Comparison of ENCODE assay signal across 1 cellular context in genomic region chr2:171678619-171679018, GRCh38.
TF ChIP-seq lines count a peak whose summit lies in the region.

No MANE protein-coding gene starts in this region.

TF ChIP-seq in K562, 482 proteins besides CTCF, POLR2A, EP300 and RAD21 (continued from another document):
- no peak for TF ChIP-seq NKRF (IDR thresholded peaks at IDR 0.05; ENCODE audit: borderline replicate concordance)
- TF ChIP-seq SIX5 (IDR thresholded peaks at IDR 0.05; ENCODE audit: borderline replicate concordance in 1 of 2, insufficient read depth in 1 of 2, low read depth in 1 of 2, low read length in 2 of 2), result no peak
- no peak for TF ChIP-seq E2F8 (IDR thresholded peaks at IDR 0.05; ENCODE audit: low read depth, partially characterized antibody)
- no peak for TF ChIP-seq USF2 (CRISPR knock-in tag; IDR thresholded peaks at IDR 0.05)
- no peak for TF ChIP-seq PHTF2 (CRISPR knock-in tag; IDR thresholded peaks at IDR 0.05)
- TF ChIP-seq ZNF518B (CRISPR knock-in tag; IDR thresholded peaks at IDR 0.05), result no peak
- no peak for TF ChIP-seq BCL6 (CRISPR knock-in tag; IDR thresholded peaks at IDR 0.05)
- no peak for TF ChIP-seq TRIM24 (IDR thresholded peaks at IDR 0.05)
- TF ChIP-seq CHAMP1 (IDR thresholded peaks at IDR 0.05), result no peak
- no peak for TF ChIP-seq HBP1 (CRISPR knock-in tag; IDR thresholded peaks at IDR 0.05)
- TF ChIP-seq SPI1 (IDR thresholded peaks at IDR 0.05; ENCODE audit: borderline replicate concordance, low read depth, low read length), result peak; percentile 96
- no peak for TF ChIP-seq BRD9 (IDR thresholded peaks at IDR 0.05; ENCODE audit: low read depth, partially characterized antibody)
- TF ChIP-seq MAZ (CRISPR knock-in tag; conservative IDR thresholded peaks at IDR 0.05 in 1 of 2, IDR thresholded peaks at IDR 0.05 in 1 of 2), result no peak
- no peak for TF ChIP-seq ZKSCAN1 (IDR thresholded peaks at IDR 0.05; ENCODE audit: low read depth, low read length)
- no peak for TF ChIP-seq POLR3G (IDR thresholded peaks at IDR 0.05; ENCODE audit: extremely low read depth, insufficient read length, insufficient replicate concordance)
- TF ChIP-seq MCM3 (IDR thresholded peaks at IDR 0.05), result no peak
- no peak for TF ChIP-seq ZNF511 (CRISPR knock-in tag; IDR thresholded peaks at IDR 0.05)
- TF ChIP-seq RCOR1 (IDR thresholded peaks at IDR 0.05; ENCODE audit: borderline replicate concordance in 1 of 2, low read depth in 2 of 2, low read length in 2 of 2), result 0 out of 4 replicates have a peak, but pooled peaks of 1 of the 2 experiments have one; percentile 17
- TF ChIP-seq PTBP1 (IDR thresholded peaks at IDR 0.05; ENCODE audit: low read depth, low read length), result no peak
- no peak for TF ChIP-seq ZNF175 (CRISPR knock-in tag; IDR thresholded peaks at IDR 0.05; ENCODE audit: low read depth)
- TF ChIP-seq SMARCE1 (IDR thresholded peaks at IDR 0.05), result peak; percentile 32; the same call in 1 of the 2 replicates
- no peak for TF ChIP-seq KDM5B (IDR thresholded peaks at IDR 0.05; ENCODE audit: insufficient replicate concordance, low read depth, low read length)
- TF ChIP-seq STAG1 (CRISPR knock-in tag; IDR thresholded peaks at IDR 0.05; ENCODE audit: borderline replicate concordance), result no peak
- no peak for TF ChIP-seq RHOXF2B (CRISPR knock-in tag; conservative IDR thresholded peaks at IDR 0.05)
- TF ChIP-seq FOXP4 (CRISPR knock-in tag; IDR thresholded peaks at IDR 0.05; ENCODE audit: borderline replicate concordance), result no peak
- TF ChIP-seq ZNF586 (CRISPR knock-in tag; conservative IDR thresholded peaks at IDR 0.05), result no peak
- no peak for TF ChIP-seq ADNP (tag; IDR thresholded peaks at IDR 0.05)
- TF ChIP-seq MXD1 (CRISPR knock-in tag; IDR thresholded peaks at IDR 0.05; ENCODE audit: borderline replicate concordance, poor library complexity, severe bottlenecking), result no peak
- peak; percentile 66; the same call in 1 of the 2 replicates for TF ChIP-seq SOX6 (IDR thresholded peaks at IDR 0.05)
